Comparison of ENCODE assay signal across 2 cellular contexts in the genomic region with DNA sequence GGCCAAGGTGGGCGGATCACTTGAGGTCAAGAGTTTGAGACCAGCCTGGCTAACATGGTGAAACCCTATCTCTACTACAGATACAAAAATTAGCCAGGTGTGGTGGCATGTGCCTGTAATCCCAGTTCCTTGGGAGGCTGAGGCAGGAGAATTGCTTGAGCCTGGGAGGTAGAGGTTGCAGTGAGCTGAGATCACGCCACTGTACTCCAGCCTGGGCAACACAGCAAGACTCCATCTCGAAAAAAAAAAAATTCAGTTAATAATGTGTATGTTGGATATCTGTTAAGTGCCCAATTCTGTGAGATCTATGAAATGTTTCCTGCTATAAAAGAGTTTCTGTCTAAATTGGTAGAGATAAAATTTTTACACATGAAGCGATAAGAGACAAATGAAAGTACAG.
TF ChIP-seq lines count a peak whose summit lies in the region.

No MANE protein-coding gene starts in this region.

TF ChIP-seq in K562, 482 proteins besides CTCF, POLR2A, EP300 and RAD21:
- peak; percentile 30; the same call in 1 of the 2 replicates for TF ChIP-seq BCOR (IDR thresholded peaks at IDR 0.05)

TF ChIP-seq in HepG2, 621 proteins besides CTCF, POLR2A, EP300 and RAD21:
- peak; percentile 69 for TF ChIP-seq ZNF121 (CRISPR knock-in tag; IDR thresholded peaks at IDR 0.05)
